ENCODE assay signal across 23 cellular contexts in genomic region chr12:32440120-32440865, GRCh38. TPM values are rescaled to one million over a fixed set of nuclear protein-coding genes. Genes with fewer than 3 reads are reported as not detected.
DNase-seq lines count a peak whose midpoint lies in the region; TF ChIP-seq lines count a peak whose summit lies in the region.
"Had no signal": no experiment of that assay in that cellular context is flagged by ENCODE, and none has a peak within 500 bp of the region (broad histone marks: within the 10 kb centered on the region; RNA-seq: fewer than 3 reads in every experiment).

No MANE protein-coding gene starts in this region.

- POLR2A ChIA-PET in OCI-LY7 (lab: Charles Lee), result interaction anchor here (0.6 kb wide), 1 partner anchor 191 kb away, joined by 3 read pairs; no protein-coding TSS in a partner anchor

- H3K27me3 ChIP-seq in DOHH2 (ENCODE audit: control insufficient read depth, low read length) (no peaks in the 10 kb centered on the region), endodermal cell (ENCODE audit: control insufficient read depth, insufficient read depth, low read length, poor library complexity, severe bottlenecking) (no peaks in the 10 kb centered on the region), transverse colon (no peaks in the 10 kb centered on the region), MG63 (no peaks in the 10 kb centered on the region)
- H3K27me3 ChIP-seq: adrenal gland, gastrocnemius medialis, hepatocyte had no signal

- no peaks in the 10 kb centered on the region for H3K9me3 Mint-ChIP-seq in endodermal cell
- H3K9me3 Mint-ChIP-seq in nephron progenitor cell, result no peaks in the 10 kb centered on the region
- H3K9me3 Mint-ChIP-seq in activated naive CD4-positive, alpha-beta T cell treated with anti-CD3 and anti-CD28 coated beads for 36 hours, result no peaks in the 10 kb centered on the region
- H3K9me3 Mint-ChIP-seq: CD8-positive, alpha-beta T cell; T-helper 2 cell treated with Interferon-gamma antibody and Interleukin-4, amounts not matched to agents 5 μg/mL and 100 μg/mL, for 36 hours had no signal

- BruUV-seq in OCI-LY7 (replicated peaks; lab: Mats Ljungman, UMichigan), result no TSS peak

- H3K4me3 Mint-ChIP-seq in endodermal cell (no peak overlapping the region), nephron progenitor cell (no peak overlapping the region)
- no peak overlapping the region for H3K4me3 Mint-ChIP-seq in activated naive CD4-positive, alpha-beta T cell treated with anti-CD3 and anti-CD28 coated beads for 36 hours
- H3K4me3 Mint-ChIP-seq: CD8-positive, alpha-beta T cell; T-helper 2 cell treated with Interferon-gamma antibody and Interleukin-4, amounts not matched to agents 5 μg/mL and 100 μg/mL, for 36 hours had no signal

- H3K9me2 ChIP-seq in DOHH2 (replicated peaks; ENCODE audit: control insufficient read depth, low read length), result no peaks in the 10 kb centered on the region
- no peaks in the 10 kb centered on the region for H3K9me2 ChIP-seq in OCI-LY7 (ENCODE audit: insufficient read depth, low read length)

- no peak for TF ChIP-seq EP300 in transverse colon (IDR thresholded peaks at IDR 0.05; ENCODE audit: low read depth)

- TF ChIP-seq CTCF in DOHH2 (IDR thresholded peaks at IDR 0.05; ENCODE audit: low read depth, low read length, poor library complexity, severe bottlenecking) (peak; percentile 19), OCI-LY7 (conservative IDR thresholded peaks at IDR 0.05; ENCODE audit: low read length) (0 out of 2 replicates have a peak, but pooled peaks have one; percentile 25), endodermal cell (conservative IDR thresholded peaks at IDR 0.05) (peak; percentile 16), nephron progenitor cell (IDR thresholded peaks at IDR 0.05) (no peak), transverse colon (IDR thresholded peaks at IDR 0.05) (no peak)

- H3K4me1 Mint-ChIP-seq in endodermal cell (peaks cover 55% of the 10 kb centered on the region), nephron progenitor cell (peaks cover 33% of the 10 kb centered on the region)
- no peaks in the 10 kb centered on the region for H3K4me1 Mint-ChIP-seq in activated naive CD4-positive, alpha-beta T cell treated with anti-CD3 and anti-CD28 coated beads for 36 hours (ENCODE audit: low read depth)

- H3K4me1 ChIP-seq in DOHH2 (ENCODE audit: control insufficient read depth, low read length) (peaks cover 6% of the 10 kb centered on the region), OCI-LY7 (ENCODE audit: insufficient read depth, low read length, poor library complexity, severe bottlenecking) (peaks cover 8% of the 10 kb centered on the region), endodermal cell (ENCODE audit: control insufficient read depth, insufficient read depth, low read length) (peaks cover 6% of the 10 kb centered on the region), transverse colon (peaks cover 0 to 5% (median 2%) of the 10 kb centered on the region in 4 donors)
- H3K4me1 ChIP-seq: adrenal gland had no signal

- H3K36me3 ChIP-seq in DOHH2 (ENCODE audit: control insufficient read depth, low read length), result no peaks in the 10 kb centered on the region
- H3K36me3 ChIP-seq in OCI-LY7 (ENCODE audit: insufficient read depth, low read length), result no peaks in the 10 kb centered on the region
- peaks cover 8% of the 10 kb centered on the region for H3K36me3 ChIP-seq in endodermal cell (ENCODE audit: control insufficient read depth, insufficient read depth, low read length)
- no peaks in the 10 kb centered on the region for H3K36me3 ChIP-seq in transverse colon
- H3K36me3 ChIP-seq in MG63, result no peaks in the 10 kb centered on the region
- H3K36me3 ChIP-seq: adrenal gland, gastrocnemius medialis had no signal

- CTCF ChIA-PET in OCI-LY7 (lab: Charles Lee; ENCODE audit: unreplicated experiment), result no interaction called here
- CTCF ChIA-PET in activated naive CD4-positive, alpha-beta T cell treated with anti-CD3 and anti-CD28 coated beads for 36 hours (lab: Charles Lee), result no interaction called here

- H4K20me1 ChIP-seq in DOHH2 (ENCODE audit: control insufficient read depth, insufficient read depth, low read depth, low read length), result no peaks in the 10 kb centered on the region
- H4K20me1 ChIP-seq in OCI-LY7 (ENCODE audit: insufficient read depth, low read length), result no peaks in the 10 kb centered on the region

- peak overlapping the region; percentile 53 for H3K27ac Mint-ChIP-seq in endodermal cell
- H3K27ac Mint-ChIP-seq in nephron progenitor cell, result peak overlapping the region; percentile 68
- no peak overlapping the region for H3K27ac Mint-ChIP-seq in activated naive CD4-positive, alpha-beta T cell treated with anti-CD3 and anti-CD28 coated beads for 36 hours
- H3K27ac Mint-ChIP-seq: CD8-positive, alpha-beta T cell; T-helper 2 cell treated with Interferon-gamma antibody and Interleukin-4, amounts not matched to agents 5 μg/mL and 100 μg/mL, for 36 hours had no signal

- no peaks in the 10 kb centered on the region for H3K9me3 ChIP-seq in DOHH2 (ENCODE audit: control insufficient read depth, insufficient read depth, low read length)
- no peaks in the 10 kb centered on the region for H3K9me3 ChIP-seq in OCI-LY7 (ENCODE audit: low read length)
- no peaks in the 10 kb centered on the region for H3K9me3 ChIP-seq in endodermal cell (ENCODE audit: control insufficient read depth, low read length)
- H3K9me3 ChIP-seq in transverse colon, result no peaks in the 10 kb centered on the region
- no peaks in the 10 kb centered on the region for H3K9me3 ChIP-seq in MG63
- H3K9me3 ChIP-seq: adrenal gland, gastrocnemius medialis had no signal

- 96 to 98% methylated on average over 4 to 9 of the region's 9 CpGs for WGBS in endodermal cell (ENCODE audit: insufficient coverage in 1 of 2, insufficient read length in 1 of 2), 2 experiments
- 86 to 93% methylated on average over 3 to 9 of the region's 9 CpGs for WGBS in transverse colon (ENCODE audit: low coverage in 1 of 2), 2 donors

- H3K79me2 ChIP-seq in DOHH2 (ENCODE audit: control insufficient read depth, low read length) (no peaks in the 10 kb centered on the region), OCI-LY7 (ENCODE audit: insufficient read depth, low read depth, low read length) (no peaks in the 10 kb centered on the region)

- no peak overlapping the region for H2AFZ ChIP-seq in OCI-LY7 (ENCODE audit: low read length)
- H2AFZ ChIP-seq: hepatocyte had no signal

- H3K4me2 ChIP-seq in DOHH2 (ENCODE audit: low read length) (no peak overlapping the region), OCI-LY7 (ENCODE audit: low read length) (no peak overlapping the region)
- H3K4me2 ChIP-seq: hepatocyte had no signal

- H3K27me3 Mint-ChIP-seq in endodermal cell (ENCODE audit: insufficient read depth) (no peaks in the 10 kb centered on the region), nephron progenitor cell (ENCODE audit: low read depth, poor library complexity) (no peaks in the 10 kb centered on the region)
- H3K27me3 Mint-ChIP-seq in activated naive CD4-positive, alpha-beta T cell treated with anti-CD3 and anti-CD28 coated beads for 36 hours (ENCODE audit: low read depth), result no peaks in the 10 kb centered on the region

- H3K4me3 ChIP-seq in DOHH2 (ENCODE audit: low read length), result no peak overlapping the region
- H3K4me3 ChIP-seq in OCI-LY7 (ENCODE audit: low read depth, low read length, poor library complexity, severe bottlenecking), result no peak overlapping the region
- H3K4me3 ChIP-seq in endodermal cell (ENCODE audit: low read length), result no peak overlapping the region
- no peak overlapping the region for H3K4me3 ChIP-seq in transverse colon
- no peak overlapping the region for H3K4me3 ChIP-seq in MG63
- H3K4me3 ChIP-seq: adrenal gland, gastrocnemius medialis, hepatocyte, K562 had no signal

- intact Hi-C loops in OCI-LY7 (cut with micrococcal nuclease; ENCODE audit: unreplicated experiment), result no loop called here
- intact Hi-C loops in transverse colon (cut with DNase I; ENCODE audit: low total_unique reads), result no loop called here
- intact Hi-C loops in activated naive CD4-positive, alpha-beta T cell treated with anti-CD3 and anti-CD28 coated beads for 36 hours (cut with micrococcal nuclease), result no loop called here

- in situ Hi-C loops in transverse colon (cut with MboI; ENCODE audit: low pct_ligation_motif_present in 1 of 4, low pct_unique_long_range_greater_than_20kb in 1 of 4, low sequenced_read_pairs in 3 of 4), result no loop called here

- no peaks in the 10 kb centered on the region for H3F3A ChIP-seq in DOHH2 (ENCODE audit: control insufficient read depth, insufficient read depth)

- H3K36me3 Mint-ChIP-seq in endodermal cell (ENCODE audit: low read depth), result peaks cover 10% of the 10 kb centered on the region
- H3K36me3 Mint-ChIP-seq in nephron progenitor cell (ENCODE audit: low read depth), result no peaks in the 10 kb centered on the region
- H3K36me3 Mint-ChIP-seq in activated naive CD4-positive, alpha-beta T cell treated with anti-CD3 and anti-CD28 coated beads for 36 hours (ENCODE audit: low read depth), result no peaks in the 10 kb centered on the region
- H3K36me3 Mint-ChIP-seq: CD8-positive, alpha-beta T cell had no signal

- no peak for TF ChIP-seq POLR2A in transverse colon (IDR thresholded peaks at IDR 0.05)

- no peak for DNase-seq in OCI-LY7 (ENCODE audit: low spot score)
- no peak for DNase-seq in endodermal cell
- DNase-seq in nephron progenitor cell, result no peak
- DNase-seq in SK-N-DZ (ENCODE audit: low spot score), result no peak
- no peak for DNase-seq in transverse colon
- no peak for DNase-seq in MG63
- DNase-seq in activated naive CD4-positive, alpha-beta T cell treated with anti-CD3 and anti-CD28 coated beads for 36 hours, result no peak
- DNase-seq: activated CD4-positive, alpha-beta T cell treated with anti-CD3 and anti-CD28 coated beads for 4 hours; activated naive CD4-positive, alpha-beta T cell treated with Interleukin-2 at 50 U/mL for 16 hours; adrenal gland; AML-193; CD8-positive, alpha-beta T cell; effector CD4-positive, alpha-beta T cell; gastrocnemius medialis; NCI-H1436; NCI-H446; nucleus accumbens; OCI-M1; stimulated activated naive CD8-positive, alpha-beta T cell treated with anti-CD3 and anti-CD28 coated beads, Interleukin-15, Interleukin-2, amounts not matched to agents 100 U/mL and 50 U/mL, for 24 hours had no signal

- H3K9ac ChIP-seq in endodermal cell (ENCODE audit: extremely low read depth, low read length, poor library complexity, severe bottlenecking), result no peak overlapping the region

- H3K27ac ChIP-seq in DOHH2 (ENCODE audit: low read depth, low read length) (no peak overlapping the region), OCI-LY7 (ENCODE audit: low read depth, low read length, poor library complexity, severe bottlenecking) (no peak overlapping the region), endodermal cell (ENCODE audit: low read depth, low read length) (no peak overlapping the region), transverse colon (no peak overlapping the region)
- H3K27ac ChIP-seq: adrenal gland, gastrocnemius medialis, hepatocyte had no signal

RNA-seq across cellular contexts. Expression of gene FGD4, which starts 40.9 kb away (rescaled TPM):
- 19.3 and 21.8 TPM in 2 replicates for total RNA-seq in OCI-LY7 (2014; rRNA removed; shearing (Covaris generic))
- total RNA-seq in OCI-LY7 (2022) (14.9 and 16.8 TPM in 2 replicates), endodermal cell (10 to 100 TPM; 27.6 to 57.7 TPM), transverse colon (100 to 1,000 TPM in 1 of 4 donors, 10 to 100 TPM in 3; 80.2 to 132 (median 98.2) TPM)
- polyA plus RNA-seq in endodermal cell (2013, experiment 1 of 2), result 10.7 TPM
- polyA plus RNA-seq in endodermal cell (2013, experiment 2 of 2), result 11.1 TPM
- 4.2 and 5.4 TPM in 2 replicates for polyA plus RNA-seq in SK-N-DZ (2014; cell fraction: cytosol; rRNA removed)
- 3.8 and 5.0 TPM in 2 replicates for polyA plus RNA-seq in SK-N-DZ (2014; cell fraction: nucleus; rRNA removed)
- total RNA-seq in MG63 (2014; rRNA removed; shearing (Covaris generic); ENCODE audit: low replicate concordance), result 3.1 and 9.3 TPM in 2 replicates
- under 1 TPM; 0.15 to 0.17 TPM for total RNA-seq in activated naive CD4-positive, alpha-beta T cell treated with anti-CD3 and anti-CD28 coated beads for 36 hours

Comparison
In these comparisons a context has a peak if more than half of its experiments do, and no peak if none do; other contexts are left out.
1. CTCF ChIP-seq: peak in DOHH2 (single experiment), OCI-LY7 (single experiment) and endodermal cell (single experiment); none in nephron progenitor cell (single experiment) and transverse colon (0 of 5).